Comparison of ENCODE assay signal across 1 cellular context in genomic region chr3:26623409-26624208, GRCh38.
TF ChIP-seq lines count a peak whose summit lies in the region.

No MANE protein-coding gene starts in this region.

TF ChIP-seq in H1, 55 proteins besides CTCF, POLR2A, EP300 and RAD21 (continued from another document):
- TF ChIP-seq RNF2 (IDR thresholded peaks at IDR 0.05; ENCODE audit: borderline replicate concordance, low read depth, low read length, missing control alignments, poor library complexity, severe bottlenecking) (peak; percentile 61), TEAD4 (IDR thresholded peaks at IDR 0.05; ENCODE audit: low read depth, low read length) (peak; percentile 68; the same call in 1 of the 2 replicates), CHD1 (IDR thresholded peaks at IDR 0.05; ENCODE audit: low read depth, low read length) (no peak), RBBP5 (IDR thresholded peaks at IDR 0.05; ENCODE audit: borderline replicate concordance, low read depth, low read length) (0 out of 2 replicates have a peak, but pooled peaks have one; percentile 40), KDM4A (IDR thresholded peaks at IDR 0.05; ENCODE audit: low read depth, low read length, severe bottlenecking) (peak; percentile 23)
